Comparison of ENCODE assay signal across 8 cellular contexts in genomic region chr16:84617631-84618427, GRCh38. TPM values are rescaled to one million over a fixed set of nuclear protein-coding genes. Genes with fewer than 3 reads are reported as not detected.
DNase-seq lines count a peak whose midpoint lies in the region; ATAC-seq and TF ChIP-seq lines count a peak whose summit lies in the region.

TSS of gene COTL1 (minus strand) at chr16:84618078. CDS start at chr16:84617914, 164 bp downstream.

- peak within 1 kb of the TSS; percentile 97 for H3K27ac ChIP-seq in PC-9
- peak within 1 kb of the TSS; percentile 62 to 71 for H3K27ac ChIP-seq in esophagus (ENCODE audit: low read depth in 2 of 2, low read length in 1 of 2)
- peak within 1 kb of the TSS; percentile 62 for H3K27ac ChIP-seq in muscle layer of colon (ENCODE audit: low read depth, low read length)

- H3K4me3 ChIP-seq in Jurkat, Clone E6-1 (ENCODE audit: low read length), result peak within 1 kb of the TSS; percentile 70
- H3K4me3 ChIP-seq in PC-9, result peak within 1 kb of the TSS; percentile 74
- peak within 1 kb of the TSS; percentile 68 to 75 for H3K4me3 ChIP-seq in esophagus (ENCODE audit: low read depth in 1 of 2, low read length in 2 of 2)
- peak within 1 kb of the TSS; percentile 40 to 67 for H3K4me3 ChIP-seq in muscle layer of colon (ENCODE audit: low read depth in 1 of 2, low read length in 2 of 2)

- H3K9me2 ChIP-seq in PC-9 (ENCODE audit: insufficient read depth), result no peaks in the 10 kb centered on the region

- H3K9ac ChIP-seq in muscle layer of colon (ENCODE audit: low read length), result peak within 1 kb of the TSS; percentile 4

- H2AFZ ChIP-seq in PC-9, result 0 out of 2 replicates have a peak within 1 kb of the TSS, but pooled peaks have one; percentile 55

- H3K4me2 ChIP-seq in PC-9, result peak within 1 kb of the TSS; percentile 88

- H4K20me1 ChIP-seq in PC-9 (ENCODE audit: insufficient read depth), result peaks cover 41% of the 10 kb centered on the region

- POLR2A ChIA-PET in PC-9 (lab: Charles Lee; ENCODE audit: unreplicated experiment), result interaction anchor here (0.5 to 1.6 kb wide), 4 partner anchors 105 to 355 kb away, joined by 3 to 22 read pairs (median 4); no protein-coding TSS in a partner anchor

- 0% methylated on average over 60 to 100 of the region's 100 CpGs for WGBS in esophagus, 2 donors

- TF ChIP-seq CTCF in PC-9 (conservative IDR thresholded peaks at IDR 0.05), result no peak; the same call in 1 of the 2 replicates

- BruUV-seq in PC-9 (replicated peaks; lab: Mats Ljungman, UMichigan), result no TSS peak

- H3F3A ChIP-seq in PC-9 (ENCODE audit: insufficient read depth, low read depth), result peaks cover 19% of the 10 kb centered on the region; the same call in 1 of the 2 replicates

- peak; percentile 79 for ATAC-seq in GM21576 (IDR thresholded peaks at IDR 0.05; ENCODE audit: unreplicated experiment)

- DNase-seq in DMS114 treated with DMSO at 0.1 percent for 48 hours (lab: John Stamatoyannopoulos, UW; ENCODE audit: unreplicated experiment) (peak; percentile 84), PC-9 (peak; percentile 88 to 97)
- DNase-seq in Jurkat, Clone E6-1 (ENCODE audit: low read depth, low spot score), result peak; percentile 92
- peak; percentile 92 for DNase-seq in activated T-cell treated with anti-CD3 and anti-CD28 coated beads, Interleukin-2, amount 50 U/mL, for 1 hour
- peak; percentile 89 to 92 for DNase-seq in stimulated activated CD8-positive, alpha-beta memory T cell treated with anti-CD3 and anti-CD28 coated beads, Interleukin-7, amount 100 ng/mL, for 1 hour (ENCODE audit: low read depth in 2 of 2)

- CTCF ChIA-PET in PC-9 (lab: Charles Lee), result no interaction called here

- H3K79me2 ChIP-seq in PC-9 (ENCODE audit: low read depth), result peaks cover 49% of the 10 kb centered on the region

- H3K36me3 ChIP-seq in PC-9 (ENCODE audit: low read depth) (no peaks in the 10 kb centered on the region; the same call in 1 of the 2 replicates), esophagus (ENCODE audit: control insufficient read depth in 2 of 2, insufficient read depth in 2 of 2, low read length in 1 of 2) (no peaks in the 10 kb centered on the region), muscle layer of colon (ENCODE audit: insufficient read depth, low read length) (no peaks in the 10 kb centered on the region)

- H3K27me3 ChIP-seq in PC-9 (ENCODE audit: insufficient read depth, low read depth) (no peaks in the 10 kb centered on the region), esophagus (ENCODE audit: control insufficient read depth in 1 of 2, insufficient read depth in 2 of 2, low read length in 2 of 2) (no peaks in the 10 kb centered on the region), muscle layer of colon (ENCODE audit: control insufficient read depth in 1 of 2, insufficient read depth in 2 of 2, low read length in 2 of 2) (no peaks in the 10 kb centered on the region)

- peaks cover 47% of the 10 kb centered on the region for H3K4me1 ChIP-seq in PC-9 (replicated peaks; ENCODE audit: insufficient read depth)
- no peaks in the 10 kb centered on the region for H3K4me1 ChIP-seq in esophagus (ENCODE audit: control insufficient read depth in 2 of 2, insufficient read depth in 2 of 2, low read length in 1 of 2)
- peaks cover 45% of the 10 kb centered on the region for H3K4me1 ChIP-seq in muscle layer of colon (ENCODE audit: insufficient read depth, low read length)

- intact Hi-C loops in PC-9 (cut with micrococcal nuclease; ENCODE audit: unreplicated experiment), result loop anchor here (1.0 to 5.0 kb wide), 3 partner anchors 15 to 666 kb away; partner anchors contain the start of genes MEAK7 and OSGIN1

- H3K9me3 ChIP-seq in PC-9 (ENCODE audit: insufficient read depth, low read depth) (no peaks in the 10 kb centered on the region), esophagus (ENCODE audit: control insufficient read depth in 2 of 2, insufficient read depth in 1 of 2, low read depth in 1 of 2, low read length in 1 of 2) (no peaks in the 10 kb centered on the region), muscle layer of colon (ENCODE audit: low read length) (no peaks in the 10 kb centered on the region)

RNA-seq across cellular contexts. Expression of gene COTL1, which starts in this region (rescaled TPM):
- polyA plus RNA-seq in Jurkat, Clone E6-1 (2012; ENCODE audit: insufficient read depth, insufficient read length), result 349 TPM
- total RNA-seq in PC-9 (2021), result 458 and 512 TPM in 2 replicates
- 10 to 100 TPM in 1 of 2 donors, 1 to 10 TPM in 1; 7.2 to 16.6 TPM for polyA plus RNA-seq in esophagus

Comparison
In these comparisons a context has a peak if more than half of its experiments do, and no peak if none do; other contexts are left out.
1. Peak in every context shown above with its lines: DNase-seq, ATAC-seq, H3K4me3 ChIP-seq and H3K27ac ChIP-seq.